Comparison of ENCODE assay signal across 8 cellular contexts in the genomic region with DNA sequence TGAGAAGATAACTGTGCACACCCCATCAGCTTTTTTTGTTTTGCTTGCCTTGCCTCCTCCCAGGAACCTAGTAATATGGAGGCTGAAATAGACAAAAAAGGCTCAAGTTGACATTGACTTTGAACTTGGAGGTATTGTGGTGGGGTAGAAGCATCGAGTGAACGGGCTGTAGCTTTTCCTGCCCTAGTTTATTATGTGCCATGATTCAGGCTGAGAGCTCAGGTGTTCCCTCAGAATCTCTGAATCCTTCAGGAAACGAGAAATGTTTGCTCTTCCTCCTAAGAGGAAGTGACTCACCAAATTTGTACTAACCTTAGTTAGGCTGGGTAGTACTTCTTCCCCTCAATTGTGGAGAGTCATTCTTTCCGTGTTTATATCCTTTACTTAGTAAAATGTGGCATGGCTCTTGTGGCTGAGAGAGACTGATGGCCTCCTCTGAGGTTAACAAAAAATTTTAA.
DNase-seq lines count a peak whose midpoint lies in the region; ATAC-seq and TF ChIP-seq lines count a peak whose summit lies in the region.

No MANE protein-coding gene starts in this region.

- intact Hi-C loops in mammary epithelial cell (cut with micrococcal nuclease): loop anchor here (1.0 kb wide), 1 partner anchor 99 kb away; a partner anchor contains a TSS

- POLR2A ChIA-PET in HEK293T (lab: Yijun Ruan, JAX): interaction anchor here (1.2 kb wide), 1 partner anchor 11 kb away, joined by 3 read pairs; no protein-coding TSS in a partner anchor

- peak overlapping the region; percentile 71 for H3K27ac ChIP-seq in mammary epithelial cell (ENCODE audit: insufficient read depth, low read depth, low read length)
- peak overlapping the region; percentile 34 for H3K27ac ChIP-seq in muscle layer of duodenum (ENCODE audit: low read length)
- no peak overlapping the region for H3K27ac ChIP-seq in neural progenitor cell

- DNase-seq in Kasumi-1 (lab: John Stamatoyannopoulos, UW) (peak; percentile 25 to 32), mammary epithelial cell (peak; percentile 80), hypothalamus (lab: John Stamatoyannopoulos, UW) (no peak), HEK293T (ENCODE audit: extremely low spot score) (no peak), H7 (no peak), neural progenitor cell (ENCODE audit: low spot score) (no peak)

- no peaks in the 10 kb centered on the region for H3K27me3 Mint-ChIP-seq in neural progenitor cell (ENCODE audit: insufficient read depth, low read depth)

- peaks cover 14% of the 10 kb centered on the region for H3K4me1 Mint-ChIP-seq in neural progenitor cell

- no peak overlapping the region for H3K27ac Mint-ChIP-seq in neural progenitor cell

- in situ Hi-C loops in mammary epithelial cell (cut with MboI; ENCODE audit: low sequenced_read_pairs in 2 of 2): no loop called here

- no peaks in the 10 kb centered on the region for H3K9me3 Mint-ChIP-seq in neural progenitor cell

- CTCF ChIA-PET in mammary epithelial cell (lab: Charles Lee; ENCODE audit: low non-redundant PET): no interaction called here
- CTCF ChIA-PET in HEK293T (lab: Yijun Ruan, JAX): no interaction called here

- H3K4me3 Mint-ChIP-seq in neural progenitor cell: no peak overlapping the region

- H3K4me1 ChIP-seq in mammary epithelial cell (ENCODE audit: insufficient read depth, low read length) (peaks cover 31% of the 10 kb centered on the region), muscle layer of duodenum (ENCODE audit: control insufficient read depth in 1 of 2, insufficient read depth in 2 of 2, low read length in 2 of 2) (peaks cover 0 to 3% of the 10 kb centered on the region in 2 donors), neural progenitor cell (peaks cover 5% of the 10 kb centered on the region)

- H3F3A ChIP-seq in neural progenitor cell (ENCODE audit: low read depth): no peaks in the 10 kb centered on the region

- TF ChIP-seq CTCF in mammary epithelial cell (conservative IDR thresholded peaks at IDR 0.05 in 1 of 2, IDR thresholded peaks at IDR 0.05 in 1 of 2; ENCODE audit: extremely low read depth in 1 of 2, insufficient read depth in 1 of 2, low read depth in 1 of 2, low read length in 2 of 2): no peak
- TF ChIP-seq CTCF in neural progenitor cell (IDR thresholded peaks at IDR 0.05): no peak

- H3K4me3 ChIP-seq in mammary epithelial cell (replicated peaks in 1 of 3; ENCODE audit: insufficient read depth in 1 of 3, low read depth in 2 of 3, low read length in 3 of 3) (peak overlapping the region in 1 of 3 experiments; percentile 22), muscle layer of duodenum (ENCODE audit: low read depth in 1 of 2, low read length in 2 of 2) (no peak overlapping the region), H7 (ENCODE audit: insufficient read depth, low read depth, low read length) (no peak overlapping the region), neural progenitor cell (no peak overlapping the region)

- peaks cover 2% of the 10 kb centered on the region for H3K36me3 ChIP-seq in mammary epithelial cell (ENCODE audit: insufficient read depth, low read length)
- H3K36me3 ChIP-seq in muscle layer of duodenum (ENCODE audit: control insufficient read depth in 1 of 2, insufficient read depth in 2 of 2, low read length in 2 of 2): no peaks in the 10 kb centered on the region
- no peaks in the 10 kb centered on the region for H3K36me3 ChIP-seq in H7 (replicated peaks; ENCODE audit: control insufficient read depth, insufficient read depth, low read length)
- H3K36me3 ChIP-seq in neural progenitor cell: no peaks in the 10 kb centered on the region

- H3K27me3 ChIP-seq in mammary epithelial cell (ENCODE audit: insufficient read depth, low read length): no peaks in the 10 kb centered on the region
- H3K27me3 ChIP-seq in muscle layer of duodenum (ENCODE audit: low read depth, low read length): no peaks in the 10 kb centered on the region
- H3K27me3 ChIP-seq in H7 (ENCODE audit: control insufficient read depth, insufficient read depth, low read length): no peaks in the 10 kb centered on the region
- no peaks in the 10 kb centered on the region for H3K27me3 ChIP-seq in neural progenitor cell

- H3K79me2 ChIP-seq in mammary epithelial cell (ENCODE audit: insufficient read depth, low read length): no peaks in the 10 kb centered on the region
- H3K79me2 ChIP-seq in neural progenitor cell (ENCODE audit: low read depth): no peaks in the 10 kb centered on the region

- dilution Hi-C loops in mammary epithelial cell (cut with HindIII; ENCODE audit: low sequenced_read_pairs): no loop called here

- H4K20me1 ChIP-seq in mammary epithelial cell (ENCODE audit: insufficient read depth, low read length) (no peaks in the 10 kb centered on the region), neural progenitor cell (ENCODE audit: low read depth) (no peaks in the 10 kb centered on the region)

- H3K9me3 ChIP-seq in mammary epithelial cell (replicated peaks; ENCODE audit: insufficient read depth, low read length) (no peaks in the 10 kb centered on the region), muscle layer of duodenum (ENCODE audit: control insufficient read depth in 1 of 2, low read length in 2 of 2) (no peaks in the 10 kb centered on the region), neural progenitor cell (ENCODE audit: low read depth) (no peaks in the 10 kb centered on the region)

- peak overlapping the region; percentile 29 for H3K9ac ChIP-seq in mammary epithelial cell (ENCODE audit: insufficient read depth, low read length)
- H3K9ac ChIP-seq in neural progenitor cell: no peak overlapping the region

- 2% methylated on average over 4 of the region's 4 CpGs for WGBS in mammary epithelial cell (ENCODE audit: low coverage, missing lambda C conversion rate)

- no TSS peak for BruUV-seq in mammary epithelial cell (replicated peaks; lab: Mats Ljungman, UMichigan)

- H3K4me2 ChIP-seq in mammary epithelial cell (ENCODE audit: insufficient read depth, low read depth, low read length) (peak overlapping the region; percentile 83), neural progenitor cell (no peak overlapping the region)

- ATAC-seq in GM18907 (IDR thresholded peaks at IDR 0.05; ENCODE audit: unreplicated experiment): peak; percentile 87

- H2AFZ ChIP-seq in mammary epithelial cell (ENCODE audit: low read depth, low read length): peak overlapping the region; percentile 38
- H2AFZ ChIP-seq in neural progenitor cell (replicated peaks): no peak overlapping the region

- peaks cover 15% of the 10 kb centered on the region for H3K36me3 Mint-ChIP-seq in neural progenitor cell

TF ChIP-seq in HEK293T, 16 proteins besides CTCF, POLR2A, EP300 and RAD21:
- no peak for TF ChIP-seq NFRKB (IDR thresholded peaks at IDR 0.05)
- no peak for TF ChIP-seq FOXM1 (IDR thresholded peaks at IDR 0.05; ENCODE audit: borderline replicate concordance)
- TF ChIP-seq FOXA1 (IDR thresholded peaks at IDR 0.05): no peak
- TF ChIP-seq BHLHE40 (IDR thresholded peaks at IDR 0.05; ENCODE audit: borderline replicate concordance): no peak
- TF ChIP-seq ZNF384 (IDR thresholded peaks at IDR 0.05): no peak
- TF ChIP-seq L3MBTL2 (conservative IDR thresholded peaks at IDR 0.05): no peak
- no peak for TF ChIP-seq FOXK2 (IDR thresholded peaks at IDR 0.05)

Comparison
In these comparisons a context has a peak if more than half of its experiments do, and no peak if none do; other contexts are left out.
1. DNase-seq: peak in Kasumi-1 (2 of 2) and mammary epithelial cell (single experiment); none in hypothalamus (0 of 51), HEK293T (single experiment), H7 (single experiment) and neural progenitor cell (single experiment).